Comparison of ENCODE assay signal across 9 cellular contexts in the genomic region with DNA sequence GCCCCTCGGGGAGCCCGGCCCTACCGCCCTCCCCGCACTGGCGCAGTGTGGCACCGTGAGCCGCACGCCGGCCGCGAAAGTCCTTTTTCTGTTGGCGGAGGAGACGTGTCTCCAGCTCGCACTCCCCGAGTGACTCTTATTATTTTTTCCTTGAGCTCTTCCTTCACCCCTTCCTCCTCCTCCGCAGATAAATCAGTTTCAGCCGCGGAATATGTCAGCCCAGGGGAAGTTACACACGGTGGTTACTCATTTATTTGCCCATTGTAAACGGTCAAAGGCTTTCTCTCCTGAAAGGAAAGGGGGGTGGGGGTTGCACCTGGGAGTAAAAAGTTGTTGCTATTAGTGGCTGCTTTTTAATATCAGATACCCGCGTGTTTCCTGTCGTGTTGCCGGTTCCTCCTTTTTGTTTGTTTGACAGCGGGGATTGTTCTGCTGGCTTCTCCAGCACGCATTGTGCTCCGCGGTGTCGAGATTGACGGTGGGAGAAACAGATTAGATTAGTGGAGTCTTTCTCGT. TPM values are rescaled to one million over a fixed set of nuclear protein-coding genes. Genes with fewer than 3 reads are reported as not detected.
A peak's percentile ranks its signal among the peaks of the same experiment; 100 is the strongest.
DNase-seq lines count a peak whose midpoint lies in the region; ATAC-seq and TF ChIP-seq lines count a peak whose summit lies in the region.
"Had no signal": no experiment of that assay in that cellular context is flagged by ENCODE, and none has a peak within 500 bp of the region (broad histone marks: within the 10 kb centered on the region; RNA-seq: fewer than 3 reads in every experiment).

No MANE protein-coding gene starts in this region.

- H3K9me3 Mint-ChIP-seq in dendritic cell treated with granulocyte-macrophage colony-stimulating factor and Interleukin-4, amounts not matched to agents 40 ng/mL and 50 ng/mL, for 4 days: no peaks in the 10 kb centered on the region

- peaks cover 59% of the 10 kb centered on the region for H3K27me3 Mint-ChIP-seq in dendritic cell treated with granulocyte-macrophage colony-stimulating factor and Interleukin-4, amounts not matched to agents 40 ng/mL and 50 ng/mL, for 4 days

- no peaks in the 10 kb centered on the region for H3K9me3 ChIP-seq in thoracic aorta

- peaks cover 5% of the 10 kb centered on the region for H3K36me3 Mint-ChIP-seq in dendritic cell treated with granulocyte-macrophage colony-stimulating factor and Interleukin-4, amounts not matched to agents 40 ng/mL and 50 ng/mL, for 4 days (ENCODE audit: low read depth)

- H3K4me3 Mint-ChIP-seq in dendritic cell treated with granulocyte-macrophage colony-stimulating factor and Interleukin-4, amounts not matched to agents 40 ng/mL and 50 ng/mL, for 4 days: peak overlapping the region; percentile 81

- H3K27ac ChIP-seq in RWPE1 (peak overlapping the region; percentile 96), thoracic aorta (peak overlapping the region; percentile 84 to 89)

- TF ChIP-seq CTCF in RWPE1 (conservative IDR thresholded peaks at IDR 0.05; ENCODE audit: low read depth): no peak
- TF ChIP-seq CTCF in thoracic aorta (IDR thresholded peaks at IDR 0.05): no peak

- peak overlapping the region; percentile 82 for H3K27ac Mint-ChIP-seq in dendritic cell treated with granulocyte-macrophage colony-stimulating factor and Interleukin-4, amounts not matched to agents 40 ng/mL and 50 ng/mL, for 4 days

- peak overlapping the region; percentile 93 for H3K4me3 ChIP-seq in thoracic aorta

- POLR2A ChIA-PET in RWPE1 (lab: Yijun Ruan, JAX; ENCODE audit: low non-redundant PET): no interaction called here

- no peaks in the 10 kb centered on the region for H3K27me3 ChIP-seq in thoracic aorta (replicated peaks; ENCODE audit: insufficient read depth)

- H3K4me1 Mint-ChIP-seq in dendritic cell treated with granulocyte-macrophage colony-stimulating factor and Interleukin-4, amounts not matched to agents 40 ng/mL and 50 ng/mL, for 4 days (ENCODE audit: low read depth): peaks cover 57% of the 10 kb centered on the region

- peak; percentile 9 for DNase-seq in NCI-H146 (lab: John Stamatoyannopoulos, UW)
- no peak for DNase-seq in NCI-H146 treated with DMSO at 0.1 percent for 48 hours (lab: John Stamatoyannopoulos, UW; ENCODE audit: unreplicated experiment)
- DNase-seq in RWPE1 (ENCODE audit: low spot score): no peak
- DNase-seq in midbrain (lab: John Stamatoyannopoulos, UW): peak; percentile 31
- no peak for DNase-seq in thoracic aorta (ENCODE audit: low spot score)
- no peak for DNase-seq in mucosa of gallbladder (ENCODE audit: low spot score)
- DNase-seq: DND-41 had no signal

- H3K4me1 ChIP-seq in thoracic aorta (ENCODE audit: control insufficient read depth in 1 of 2, low read depth in 2 of 2): peaks cover 27 to 62% of the 10 kb centered on the region in 2 donors

- intact Hi-C loops in dendritic cell treated with granulocyte-macrophage colony-stimulating factor and Interleukin-4, amounts not matched to agents 40 ng/mL and 50 ng/mL, for 4 days (cut with micrococcal nuclease): loop anchor here (10.0 kb wide), 1 partner anchor 428 kb away; no protein-coding TSS in a partner anchor

- CTCF ChIA-PET in RWPE1 (lab: Yijun Ruan, JAX): interaction anchor here (0.7 to 1.9 kb wide), 2 partner anchors 15 to 37 kb away, joined by 3 to 8 read pairs; no protein-coding TSS in a partner anchor

- no peaks in the 10 kb centered on the region for H3K36me3 ChIP-seq in thoracic aorta

- ATAC-seq in HG02678 (IDR thresholded peaks at IDR 0.05; ENCODE audit: unreplicated experiment) (peak; percentile 18), thoracic aorta (ENCODE audit: insufficient number of reproducible peaks, low FRiP score, low read depth) (no peak)

RNA-seq across cellular contexts. Expression of a gene that starts 1.5 kb away (rescaled TPM):
- total RNA-seq in thoracic aorta (100 to 1,000 TPM; 217 to 465 TPM), mucosa of gallbladder (153 TPM)

Comparison
In these comparisons a context has a peak if more than half of its experiments do, and no peak if none do; other contexts are left out.
1. DNase-seq: peak in NCI-H146 (single experiment) and midbrain (single experiment); none in NCI-H146 treated with DMSO at 0.1 percent for 48 hours (single experiment), RWPE1 (single experiment), thoracic aorta (single experiment) and mucosa of gallbladder (single experiment).